Comparison of ENCODE assay signal across 8 cellular contexts in the genomic region with DNA sequence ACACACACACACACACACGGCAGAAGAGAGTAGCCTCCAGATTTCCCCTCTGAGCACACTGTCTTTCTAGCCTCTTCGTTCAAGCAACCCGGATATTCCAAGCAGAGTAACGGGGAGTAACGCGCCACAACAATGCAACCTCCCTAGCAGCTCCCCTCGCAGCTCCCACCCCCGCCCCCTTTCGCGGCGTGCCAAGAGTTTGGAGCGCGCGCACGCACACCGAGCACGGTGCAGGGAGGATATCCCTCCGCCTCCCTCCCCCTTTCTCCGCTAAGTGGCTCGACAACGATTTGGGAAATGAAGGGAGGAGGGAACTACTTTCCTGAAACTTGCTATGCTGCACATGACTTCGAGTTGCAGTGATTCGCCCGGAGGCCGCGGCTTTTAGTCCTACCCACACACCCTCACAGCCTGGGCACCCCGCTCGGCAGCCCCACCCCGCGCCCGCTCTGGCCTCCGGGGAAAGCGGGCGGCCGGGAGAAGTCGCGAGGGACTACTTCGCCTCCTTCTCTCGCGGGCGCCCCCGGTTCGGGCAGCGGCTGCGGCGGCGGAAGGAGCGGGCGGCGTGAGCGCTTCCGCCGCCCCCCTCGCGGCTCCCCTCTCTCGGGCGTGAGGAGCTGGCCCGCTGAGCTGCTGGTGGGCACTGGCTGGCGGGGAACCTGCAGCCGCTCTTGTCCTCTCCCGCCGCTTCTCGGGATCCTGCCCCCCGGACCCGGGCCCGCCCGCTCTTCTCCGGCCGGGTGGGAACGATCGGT. TPM values are rescaled to one million over a fixed set of nuclear protein-coding genes. Genes with fewer than 3 reads are reported as not detected.
DNase-seq lines count a peak whose midpoint lies in the region; ATAC-seq and TF ChIP-seq lines count a peak whose summit lies in the region.

No MANE protein-coding gene starts in this region.

- intact Hi-C loops in head of caudate nucleus (cut with DNase I), result loop anchor here (1.0 to 10.0 kb wide), 3 partner anchors 103 to 180 kb away; no protein-coding TSS in a partner anchor
- intact Hi-C loops in tibial artery (cut with DNase I; ENCODE audit: low total_unique reads), result no loop called here

- H3K9me3 ChIP-seq in tibial artery, result no peaks in the 10 kb centered on the region

- POLR2A ChIA-PET in activated naive CD8-positive, alpha-beta T cell treated with anti-CD3 and anti-CD28 coated beads, Interleukin-2, amount 10 ng/mL, durations not matched to agents 7 days and 5 days (lab: Charles Lee), result interaction anchor here (0.6 to 1.2 kb wide), 3 partner anchors 23 to 445 kb away, joined by 3 to 5 read pairs (median 3); no protein-coding TSS in a partner anchor

- H3K36me3 ChIP-seq in tibial artery, result no peaks in the 10 kb centered on the region

- no peaks in the 10 kb centered on the region for H3K36me3 Mint-ChIP-seq in activated naive CD8-positive, alpha-beta T cell treated with anti-CD3 and anti-CD28 coated beads, Interleukin-2, amount 10 ng/mL, durations not matched to agents 7 days and 5 days

- ATAC-seq in activated naive CD8-positive, alpha-beta T cell treated with anti-CD3 and anti-CD28 coated beads, Interleukin-2, amount 10 ng/mL, durations not matched to agents 7 days and 5 days (ENCODE audit: low read depth), result peak; percentile 61

- H3K27me3 ChIP-seq in tibial artery, result no peaks in the 10 kb centered on the region

- H3K4me1 ChIP-seq in tibial artery, result peaks cover 0 to 28% (median 3%) of the 10 kb centered on the region in 4 donors

- TF ChIP-seq CTCF in tibial artery (IDR thresholded peaks at IDR 0.05), result no peak

- H3K4me3 Mint-ChIP-seq in activated naive CD8-positive, alpha-beta T cell treated with anti-CD3 and anti-CD28 coated beads, Interleukin-2, amount 10 ng/mL, durations not matched to agents 7 days and 5 days, result peak overlapping the region; percentile 89

- peak overlapping the region; percentile 60 for H3K27ac Mint-ChIP-seq in activated naive CD8-positive, alpha-beta T cell treated with anti-CD3 and anti-CD28 coated beads, Interleukin-2, amount 10 ng/mL, durations not matched to agents 7 days and 5 days

- peak overlapping the region; percentile 90 to 92 for H3K4me3 ChIP-seq in tibial artery

- DNase-seq in ELR (ENCODE audit: low read depth), result peak; percentile 98
- DNase-seq in HCEC 1CT, result peak; percentile 98
- DNase-seq in NAMALWA (ENCODE audit: low spot score), result peak; percentile 88
- DNase-seq in SKM-1 (lab: John Stamatoyannopoulos, UW; ENCODE audit: unreplicated experiment), result peak; percentile 95
- DNase-seq in activated naive CD8-positive, alpha-beta T cell treated with anti-CD3 and anti-CD28 coated beads, Interleukin-2, amount 10 ng/mL, durations not matched to agents 7 days and 5 days, result peak; percentile 74
- DNase-seq in head of caudate nucleus, result peak; percentile 77 to 96 (median 90)
- DNase-seq in occipital lobe (lab: John Stamatoyannopoulos, UW), result peak; percentile 84
- DNase-seq in tibial artery, result peak; percentile 88 to 94

- H3K27ac ChIP-seq in tibial artery, result peak overlapping the region; percentile 99

- peaks cover 51% of the 10 kb centered on the region for H3K27me3 Mint-ChIP-seq in activated naive CD8-positive, alpha-beta T cell treated with anti-CD3 and anti-CD28 coated beads, Interleukin-2, amount 10 ng/mL, durations not matched to agents 7 days and 5 days

- peaks cover 22% of the 10 kb centered on the region for H3K4me1 Mint-ChIP-seq in activated naive CD8-positive, alpha-beta T cell treated with anti-CD3 and anti-CD28 coated beads, Interleukin-2, amount 10 ng/mL, durations not matched to agents 7 days and 5 days

- H3K9me3 Mint-ChIP-seq in activated naive CD8-positive, alpha-beta T cell treated with anti-CD3 and anti-CD28 coated beads, Interleukin-2, amount 10 ng/mL, durations not matched to agents 7 days and 5 days, result no peaks in the 10 kb centered on the region

RNA-seq across cellular contexts. Expression of a gene that starts 0.7 kb away (rescaled TPM):
- 1 to 10 TPM in 1 of 2 experiments, under 1 TPM in 1; 0.77 to 1.2 TPM for total RNA-seq in activated naive CD8-positive, alpha-beta T cell treated with anti-CD3 and anti-CD28 coated beads, Interleukin-2, amount 10 ng/mL, durations not matched to agents 7 days and 5 days
- total RNA-seq in occipital lobe, result 77.4 TPM

Comparison
In these comparisons a context has a peak if more than half of its experiments do, and no peak if none do; other contexts are left out.
1. Peak in every context shown above with its lines: DNase-seq, ATAC-seq, H3K4me3 ChIP-seq and H3K27ac ChIP-seq.
2. RNA of a gene that starts 0.7 kb away (total RNA-seq): 77.4 TPM in occipital lobe (single experiment); 0.77 to 1.2 TPM in activated naive CD8-positive, alpha-beta T cell treated with anti-CD3 and anti-CD28 coated beads, Interleukin-2, amount 10 ng/mL, durations not matched to agents 7 days and 5 days; every median in the first group is over 10 times any median in the second.